In the genomic region with DNA sequence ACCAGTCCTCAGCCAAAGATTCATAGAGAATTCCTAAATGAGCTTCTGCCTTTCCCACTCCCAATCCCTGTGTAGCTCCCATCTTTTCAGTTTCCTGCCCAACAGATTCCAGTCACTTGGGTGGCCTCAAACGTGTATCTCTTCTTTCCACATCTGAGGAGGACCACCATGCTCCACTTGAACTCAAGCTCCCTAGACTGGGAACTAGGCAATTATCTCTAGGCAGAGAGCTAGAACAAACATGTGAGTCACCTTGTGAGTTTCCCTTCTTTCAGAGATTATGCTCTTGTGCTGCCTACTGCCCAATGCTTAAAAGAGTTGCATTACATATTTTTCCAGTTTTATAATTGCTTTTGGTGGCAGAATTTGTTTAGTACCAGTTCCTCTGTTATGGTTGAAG, we compare ENCODE assay signal across 12 cellular contexts.
DNase-seq lines count a peak whose midpoint lies in the region; ATAC-seq, FAIRE-seq and TF ChIP-seq lines count a peak whose summit lies in the region.
"Had no signal": no experiment of that assay in that cellular context is flagged by ENCODE, and none has a peak within 500 bp of the region (broad histone marks: within the 10 kb centered on the region; RNA-seq: fewer than 3 reads in every experiment).

No MANE protein-coding gene starts in this region.

- H3K36me3 ChIP-seq in GM23248 (ENCODE audit: low read depth), result no peaks in the 10 kb centered on the region
- H3K36me3 ChIP-seq in PC-3 (ENCODE audit: low read depth, low read length), result no peaks in the 10 kb centered on the region
- no peaks in the 10 kb centered on the region for H3K36me3 ChIP-seq in pancreas

- H3K9ac ChIP-seq in GM23248 (no peak overlapping the region), PC-3 (ENCODE audit: low read length) (no peak overlapping the region)

- no peak overlapping the region for H3K4me2 ChIP-seq in GM23248 (ENCODE audit: unreplicated experiment)
- no peak overlapping the region for H3K4me2 ChIP-seq in PC-3 (ENCODE audit: low read length)
- H3K4me2 ChIP-seq: PC-9 had no signal

- H3K4me1 ChIP-seq in GM23248 (ENCODE audit: insufficient read depth) (peaks cover 12% of the 10 kb centered on the region; the same call in 1 of the 2 replicates), PC-3 (ENCODE audit: insufficient read depth, low read length) (peaks cover 30% of the 10 kb centered on the region), pancreas (peaks cover 3 to 20% (median 12%) of the 10 kb centered on the region in 3 donors)

- H2AFZ ChIP-seq in GM23248 (no peak overlapping the region), PC-3 (ENCODE audit: low read length) (no peak overlapping the region)
- H2AFZ ChIP-seq: PC-9 had no signal

- no peaks in the 10 kb centered on the region for H3K9me2 ChIP-seq in GM23248 (ENCODE audit: insufficient read depth)
- no peaks in the 10 kb centered on the region for H3K9me2 ChIP-seq in PC-3 (replicated peaks; ENCODE audit: low read length)

- H4K20me1 ChIP-seq in GM23248 (ENCODE audit: insufficient read depth), result no peaks in the 10 kb centered on the region
- H4K20me1 ChIP-seq in PC-3 (ENCODE audit: low read length), result no peaks in the 10 kb centered on the region

- TF ChIP-seq CTCF in PC-3 (conservative IDR thresholded peaks at IDR 0.05; ENCODE audit: low read depth, low read length) (no peak), pancreas (IDR thresholded peaks at IDR 0.05) (no peak)

- no peak for FAIRE-seq in pancreas (lab: Jason Lieb, UNC)

- H3K27ac ChIP-seq in GM23248 (no peak overlapping the region), PC-3 (ENCODE audit: low read length) (peak overlapping the region; percentile 17; the same call in 1 of the 2 replicates), epithelial cell of prostate (no peak overlapping the region), pancreas (peak overlapping the region in 3 of 4 donors; percentile 14 to 24 (median 16))
- H3K27ac ChIP-seq: dorsolateral prefrontal cortex, PC-9 had no signal

- intact Hi-C loops in PC-3 (cut with micrococcal nuclease) (no loop called here), pancreas (cut with DNase I) (no loop called here), Right ventricle myocardium inferior (cut with DNase I) (no loop called here)

- H3K9me3 ChIP-seq in GM23248 (ENCODE audit: low read depth) (no peaks in the 10 kb centered on the region), PC-3 (ENCODE audit: low read length) (no peaks in the 10 kb centered on the region), pancreas (no peaks in the 10 kb centered on the region)

- DNase-seq in GM23248 (peak; percentile 74), PC-3 (peak; percentile 71), epithelial cell of prostate (ENCODE audit: low read depth, low spot score) (peak; percentile 26), pancreas (peak in 1 of 6 donors; percentile 24), NCI-H1092 treated with DMSO at 0.1 percent for 48 hours (lab: John Stamatoyannopoulos, UW) (no peak), Right ventricle myocardium inferior (ENCODE audit: missing footprints) (no peak)
- no peak for DNase-seq in stimulated activated CD4-positive, alpha-beta T cell treated with anti-CD3 and anti-CD28 coated beads, Interleukin-4, amount 100 ng/mL, for 24 hours
- DNase-seq: dorsolateral prefrontal cortex, H9, NCI-H1417 treated with DMSO at 0.1 percent for 48 hours had no signal

- 0 to 4% methylated on average over 1 of the region's 1 CpG for WGBS in GM23248 (ENCODE audit: low coverage in 1 of 2, low lambda C conversion rate in 2 of 2, missing lambda C conversion rate in 2 of 2), 2 experiments
- WGBS in pancreas, 2 donors, result 20 to 25% methylated on average over 1 of the region's 1 CpG

- CTCF ChIA-PET in PC-3 (lab: Charles Lee), result interaction anchor here (0.6 to 0.8 kb wide), 3 partner anchors 235 to 752 kb away, joined by 3 to 4 read pairs (median 3); no protein-coding TSS in a partner anchor

- peak; percentile 91 for ATAC-seq in PC-3
- peak; percentile 90 to 96 (median 92) for ATAC-seq in pancreas
- ATAC-seq in HG02884 (IDR thresholded peaks at IDR 0.05; ENCODE audit: unreplicated experiment), result no peak
- no peak for ATAC-seq in Right ventricle myocardium inferior

- H3K27me3 ChIP-seq in GM23248 (replicated peaks; ENCODE audit: insufficient read depth) (no peaks in the 10 kb centered on the region), PC-3 (ENCODE audit: low read length) (no peaks in the 10 kb centered on the region), pancreas (no peaks in the 10 kb centered on the region)

- POLR2A ChIA-PET in PC-3 (lab: Charles Lee; ENCODE audit: unreplicated experiment), result interaction anchor here (0.7 kb wide), 1 partner anchor 566 kb away, joined by 3 read pairs; no protein-coding TSS in a partner anchor

- H3K79me2 ChIP-seq in GM23248 (ENCODE audit: insufficient read depth), result no peaks in the 10 kb centered on the region
- no peaks in the 10 kb centered on the region for H3K79me2 ChIP-seq in PC-3 (ENCODE audit: low read length)

- in situ Hi-C loops in GM23248 (cut with MboI), result no loop called here

- no peak overlapping the region for H3K4me3 ChIP-seq in GM23248
- H3K4me3 ChIP-seq in PC-3 (ENCODE audit: low read length), result no peak overlapping the region
- H3K4me3 ChIP-seq in pancreas, result no peak overlapping the region
- H3K4me3 ChIP-seq: dorsolateral prefrontal cortex, PC-9 had no signal

- H3F3A ChIP-seq in GM23248 (ENCODE audit: insufficient read depth) (no peaks in the 10 kb centered on the region), PC-3 (ENCODE audit: low read length, unreplicated experiment) (no peaks in the 10 kb centered on the region)

- no TSS peak for BruUV-seq in PC-3 (replicated peaks; lab: Mats Ljungman, UMichigan)

Comparison
In these comparisons a context has a peak if more than half of its experiments do, and no peak if none do; other contexts are left out.
1. DNase-seq: peak in GM23248 (single experiment), PC-3 (single experiment) and epithelial cell of prostate (single experiment); none in NCI-H1092 treated with DMSO at 0.1 percent for 48 hours (single experiment), stimulated activated CD4-positive, alpha-beta T cell treated with anti-CD3 and anti-CD28 coated beads, Interleukin-4, amount 100 ng/mL, for 24 hours (single experiment) and Right ventricle myocardium inferior (single experiment).
2. H3K27ac ChIP-seq: peak in PC-3 (single experiment) and pancreas (3 of 4); none in GM23248 (single experiment) and epithelial cell of prostate (single experiment).
3. ATAC-seq: peak in PC-3 (single experiment) and pancreas (4 of 4); none in HG02884 (single experiment) and Right ventricle myocardium inferior (single experiment).